In genomic region chr4:183011213-183011907, GRCh38 we compare ENCODE assay signal across 21 cellular contexts.
DNase-seq lines count a peak whose midpoint lies in the region; ATAC-seq lines count a peak whose summit lies in the region.
"Had no signal": no experiment of that assay in that cellular context is flagged by ENCODE, and none has a peak within 500 bp of the region (broad histone marks: within the 10 kb centered on the region; RNA-seq: fewer than 3 reads in every experiment).

No MANE protein-coding gene starts in this region.

- H3K4me1 ChIP-seq in adipocyte (ENCODE audit: control insufficient read depth, insufficient read depth, low read length) = no peaks in the 10 kb centered on the region
- H3K4me1 ChIP-seq: prostate gland, suprapubic skin, uterus had no signal

- ATAC-seq in HG03378 (IDR thresholded peaks at IDR 0.05; ENCODE audit: unreplicated experiment) (no peak), GM21367 (IDR thresholded peaks at IDR 0.05; ENCODE audit: unreplicated experiment) (no peak), HG03439 (IDR thresholded peaks at IDR 0.05; ENCODE audit: unreplicated experiment) (no peak)
- ATAC-seq: activated CD4-positive, alpha-beta T cell treated with anti-CD3 and anti-CD28 coated beads for 36 hours; GM12878; left ventricle myocardium superior had no signal

- H3K4me3 ChIP-seq in adipocyte (ENCODE audit: low read length) = no peak overlapping the region
- H3K4me3 ChIP-seq: GM12878, prostate gland, suprapubic skin, uterus had no signal

- H3K36me3 ChIP-seq in adipocyte (ENCODE audit: control insufficient read depth, insufficient read depth, low read length, severe bottlenecking) = no peaks in the 10 kb centered on the region
- H3K36me3 ChIP-seq: prostate gland, suprapubic skin, uterus had no signal

- H3K9me3 ChIP-seq in adipocyte (ENCODE audit: control insufficient read depth, low read length) = no peaks in the 10 kb centered on the region
- H3K9me3 ChIP-seq: prostate gland, suprapubic skin, uterus had no signal

- DNase-seq in AG08396 (ENCODE audit: low spot score) (peak; percentile 20), HT1080 (ENCODE audit: low read depth) (peak; percentile 11), adipocyte (ENCODE audit: low read depth) (peak; percentile 8), islet precursor cell (peak; percentile 23), DMS79 (lab: John Stamatoyannopoulos, UW) (no peak)
- DNase-seq: activated CD4-positive, alpha-beta T cell treated with anti-CD3 and anti-CD28 coated beads for 36 hours; activated naive CD4-positive, alpha-beta T cell treated with anti-CD3 and anti-CD28 coated beads, Interleukin-2, amount 10 ng/mL, durations not matched to agents 7 days and 5 days; GOT3; KG1; left ventricle myocardium superior; NCI-H1694 treated with DMSO at 0.1 percent for 48 hours; NCI-H748 treated with DMSO at 0.1 percent for 48 hours; Right ventricle myocardium superior; stimulated activated CD4-positive, alpha-beta T cell treated with anti-CD3 and anti-CD28 coated beads, Interleukin-1b, Interleukin-23, amount 100 ng/mL, for 48 hours; uterus had no signal

- H3K27me3 ChIP-seq in adipocyte (replicated peaks; ENCODE audit: control insufficient read depth, insufficient read depth, low read length) = peaks cover 33% of the 10 kb centered on the region
- H3K27me3 ChIP-seq: uterus had no signal

- H3K9ac ChIP-seq in adipocyte (ENCODE audit: low read length) = no peak overlapping the region
